In genomic region chr4:142314686-142315085, GRCh38 we compare ENCODE assay signal across 17 cellular contexts.
DNase-seq lines count a peak whose midpoint lies in the region; ATAC-seq and TF ChIP-seq lines count a peak whose summit lies in the region.
"Had no signal": no experiment of that assay in that cellular context is flagged by ENCODE, and none has a peak within 500 bp of the region (broad histone marks: within the 10 kb centered on the region; RNA-seq: fewer than 3 reads in every experiment).

No MANE protein-coding gene starts in this region.

- H3K36me3 ChIP-seq in naive thymus-derived CD4-positive, alpha-beta T cell (ENCODE audit: control insufficient read depth in 2 of 3, insufficient read depth in 3 of 3, low read length in 3 of 3) = peaks cover 0 to 16% (median 10%) of the 10 kb centered on the region in 3 experiments
- H3K36me3 ChIP-seq: sigmoid colon had no signal

- no TSS peak for BruUV-seq in Calu3 (replicated peaks; lab: Mats Ljungman, UMichigan)

- intact Hi-C loops in activated CD4-positive, alpha-beta T cell treated with anti-CD3 and anti-CD28 coated beads, Interleukin-2, amount 10 ng/mL, durations not matched to agents 24 days and 14 days (cut with micrococcal nuclease) = no loop called here
- intact Hi-C loops in Calu3 (cut with micrococcal nuclease; ENCODE audit: unreplicated experiment) = no loop called here
- intact Hi-C loops in naive thymus-derived CD4-positive, alpha-beta T cell (cut with micrococcal nuclease) = loop anchor here in 1 of 2 donors (1.0 to 2.0 kb wide), 2 partner anchors 11 to 16 kb away; no protein-coding TSS in a partner anchor

- DNase-seq in activated CD4-positive, alpha-beta T cell treated with anti-CD3 and anti-CD28 coated beads, Interleukin-2, amount 10 ng/mL, durations not matched to agents 24 days and 14 days = peak; percentile 46
- DNase-seq in activated CD4-positive, alpha-beta T cell treated with anti-CD3 and anti-CD28 coated beads, Interleukin-2, amount 50 U/mL, for 1 hour = no peak
- DNase-seq in Calu3 = peak; percentile 47
- no peak for DNase-seq in naive thymus-derived CD4-positive, alpha-beta T cell
- DNase-seq: activated CD8-positive, alpha-beta memory T cell treated with anti-CD3 and anti-CD28 coated beads, Interleukin-2, amount 50 U/mL, for 4 hours; CD8-positive, alpha-beta T cell; left ventricle myocardium superior; NCI-H1694; NCI-H446; PC-3; sigmoid colon; stimulated activated CD4-positive, alpha-beta T cell treated with anti-CD3 and anti-CD28 coated beads, Interleukin-2, amount 100 ng/mL, for 24 hours; stimulated activated naive CD8-positive, alpha-beta T cell treated with anti-CD3 and anti-CD28 coated beads, Interleukin-15, amount 100 ng/mL, for 72 hours had no signal

- no peak overlapping the region for H3K27ac Mint-ChIP-seq in activated CD4-positive, alpha-beta T cell treated with anti-CD3 and anti-CD28 coated beads, Interleukin-2, amount 10 ng/mL, durations not matched to agents 24 days and 14 days
- peak overlapping the region; percentile 60 for H3K27ac Mint-ChIP-seq in Calu3 (ENCODE audit: unreplicated experiment)
- peak overlapping the region; percentile 59 for H3K27ac Mint-ChIP-seq in activated T-helper 17 cell treated with anti-CD3 and anti-CD28 coated beads, Interleukin-2, amount 50 U/mL, for 72 hours
- H3K27ac Mint-ChIP-seq in naive thymus-derived CD4-positive, alpha-beta T cell = peak overlapping the region in 6 of 9 donors; percentile 38 to 87 (median 70)
- H3K27ac Mint-ChIP-seq in stimulated activated memory B cell treated with anti-CD40 and anti-IgM and Interleukin-4, amounts not matched to agents 10 μg/mL and 1 μg/mL and 100 μg/mL, for 72 hours = no peak overlapping the region

- no peaks in the 10 kb centered on the region for H3K27me3 ChIP-seq in naive thymus-derived CD4-positive, alpha-beta T cell (ENCODE audit: control insufficient read depth in 2 of 2, insufficient read depth in 2 of 2, low read length in 2 of 2)
- H3K27me3 ChIP-seq: sigmoid colon had no signal

- H3K4me3 Mint-ChIP-seq in activated CD4-positive, alpha-beta T cell treated with anti-CD3 and anti-CD28 coated beads, Interleukin-2, amount 10 ng/mL, durations not matched to agents 24 days and 14 days = no peak overlapping the region
- peak overlapping the region; percentile 39 for H3K4me3 Mint-ChIP-seq in Calu3 (ENCODE audit: low read depth, unreplicated experiment)
- peak overlapping the region; percentile 53 for H3K4me3 Mint-ChIP-seq in activated T-helper 17 cell treated with anti-CD3 and anti-CD28 coated beads, Interleukin-2, amount 50 U/mL, for 72 hours
- H3K4me3 Mint-ChIP-seq in naive thymus-derived CD4-positive, alpha-beta T cell = peak overlapping the region in 9 of 10 donors; percentile 48 to 72 (median 61)
- no peak overlapping the region for H3K4me3 Mint-ChIP-seq in stimulated activated memory B cell treated with anti-CD40 and anti-IgM and Interleukin-4, amounts not matched to agents 10 μg/mL and 1 μg/mL and 100 μg/mL, for 72 hours
- H3K4me3 Mint-ChIP-seq: CD8-positive, alpha-beta T cell; stimulated activated naive CD8-positive, alpha-beta T cell treated with anti-CD3 and anti-CD28 coated beads, Interleukin-15, amount 100 ng/mL, for 72 hours had no signal

- H3K4me3 ChIP-seq in naive thymus-derived CD4-positive, alpha-beta T cell (ENCODE audit: low read length) = no peak overlapping the region
- H3K4me3 ChIP-seq: sigmoid colon had no signal

- TF ChIP-seq CTCF in Calu3 (IDR thresholded peaks at IDR 0.05; ENCODE audit: unreplicated experiment) = no peak

- CTCF ChIA-PET in Calu3 (lab: Charles Lee) = interaction anchor here (0.6 to 1.0 kb wide), 3 partner anchors 22 to 69 kb away, joined by 3 to 7 read pairs (median 3); no protein-coding TSS in a partner anchor
- CTCF ChIA-PET in naive thymus-derived CD4-positive, alpha-beta T cell (lab: Charles Lee) = interaction anchor here (0.7 to 1.6 kb wide), 3 partner anchors 31 to 550 kb away, joined by 3 to 5 read pairs (median 3); no protein-coding TSS in a partner anchor

- H3K27ac ChIP-seq in naive thymus-derived CD4-positive, alpha-beta T cell (ENCODE audit: low read depth, low read length) = no peak overlapping the region
- H3K27ac ChIP-seq: sigmoid colon had no signal

- ATAC-seq in activated T-helper 17 cell treated with anti-CD3 and anti-CD28 coated beads, Interleukin-2, amount 50 U/mL, for 72 hours (replicated peaks) = no peak
- no peak for ATAC-seq in naive thymus-derived CD4-positive, alpha-beta T cell
- no peak for ATAC-seq in stimulated activated memory B cell treated with anti-CD40 and anti-IgM and Interleukin-4, amounts not matched to agents 10 μg/mL and 1 μg/mL and 100 μg/mL, for 72 hours
- ATAC-seq in HG02623 (IDR thresholded peaks at IDR 0.05; ENCODE audit: unreplicated experiment) (no peak), HG02571 (IDR thresholded peaks at IDR 0.05; ENCODE audit: unreplicated experiment) (no peak)
- ATAC-seq: CD8-positive, alpha-beta T cell; left ventricle myocardium superior; PC-3; stimulated activated naive CD8-positive, alpha-beta T cell treated with anti-CD3 and anti-CD28 coated beads, Interleukin-15, amount 100 ng/mL, for 72 hours had no signal

- H3K27me3 Mint-ChIP-seq in activated CD4-positive, alpha-beta T cell treated with anti-CD3 and anti-CD28 coated beads, Interleukin-2, amount 10 ng/mL, durations not matched to agents 24 days and 14 days = no peaks in the 10 kb centered on the region
- no peaks in the 10 kb centered on the region for H3K27me3 Mint-ChIP-seq in Calu3 (ENCODE audit: unreplicated experiment)
- H3K27me3 Mint-ChIP-seq in activated T-helper 17 cell treated with anti-CD3 and anti-CD28 coated beads, Interleukin-2, amount 50 U/mL, for 72 hours = no peaks in the 10 kb centered on the region
- no peaks in the 10 kb centered on the region for H3K27me3 Mint-ChIP-seq in naive thymus-derived CD4-positive, alpha-beta T cell
- no peaks in the 10 kb centered on the region for H3K27me3 Mint-ChIP-seq in stimulated activated memory B cell treated with anti-CD40 and anti-IgM and Interleukin-4, amounts not matched to agents 10 μg/mL and 1 μg/mL and 100 μg/mL, for 72 hours
- H3K27me3 Mint-ChIP-seq: stimulated activated naive CD8-positive, alpha-beta T cell treated with anti-CD3 and anti-CD28 coated beads, Interleukin-15, amount 100 ng/mL, for 72 hours had no signal

- peaks cover 32% of the 10 kb centered on the region for H3K36me3 Mint-ChIP-seq in activated CD4-positive, alpha-beta T cell treated with anti-CD3 and anti-CD28 coated beads, Interleukin-2, amount 10 ng/mL, durations not matched to agents 24 days and 14 days (ENCODE audit: low read depth)
- H3K36me3 Mint-ChIP-seq in Calu3 (ENCODE audit: insufficient read depth, unreplicated experiment) = peaks cover 23% of the 10 kb centered on the region
- H3K36me3 Mint-ChIP-seq in activated T-helper 17 cell treated with anti-CD3 and anti-CD28 coated beads, Interleukin-2, amount 50 U/mL, for 72 hours (ENCODE audit: low read depth) = peaks cover 86% of the 10 kb centered on the region
- H3K36me3 Mint-ChIP-seq in naive thymus-derived CD4-positive, alpha-beta T cell = peaks cover 8 to 68% (median 50%) of the 10 kb centered on the region in 5 donors
- H3K36me3 Mint-ChIP-seq in stimulated activated memory B cell treated with anti-CD40 and anti-IgM and Interleukin-4, amounts not matched to agents 10 μg/mL and 1 μg/mL and 100 μg/mL, for 72 hours = no peaks in the 10 kb centered on the region

- no peaks in the 10 kb centered on the region for H3K9me3 Mint-ChIP-seq in activated CD4-positive, alpha-beta T cell treated with anti-CD3 and anti-CD28 coated beads, Interleukin-2, amount 10 ng/mL, durations not matched to agents 24 days and 14 days
- H3K9me3 Mint-ChIP-seq in Calu3 (ENCODE audit: low read depth, unreplicated experiment) = no peaks in the 10 kb centered on the region
- H3K9me3 Mint-ChIP-seq in activated T-helper 17 cell treated with anti-CD3 and anti-CD28 coated beads, Interleukin-2, amount 50 U/mL, for 72 hours = no peaks in the 10 kb centered on the region
- H3K9me3 Mint-ChIP-seq in naive thymus-derived CD4-positive, alpha-beta T cell = peaks cover 0 to 5% (median 0%) of the 10 kb centered on the region in 11 donors
- H3K9me3 Mint-ChIP-seq in stimulated activated memory B cell treated with anti-CD40 and anti-IgM and Interleukin-4, amounts not matched to agents 10 μg/mL and 1 μg/mL and 100 μg/mL, for 72 hours = peaks cover 3% of the 10 kb centered on the region
- H3K9me3 Mint-ChIP-seq: CD8-positive, alpha-beta T cell; stimulated activated naive CD8-positive, alpha-beta T cell treated with anti-CD3 and anti-CD28 coated beads, Interleukin-15, amount 100 ng/mL, for 72 hours had no signal

- peaks cover 17 to 43% of the 10 kb centered on the region in 2 donors for H3K4me1 ChIP-seq in naive thymus-derived CD4-positive, alpha-beta T cell (ENCODE audit: control insufficient read depth in 2 of 2, insufficient read depth in 2 of 2, low read length in 2 of 2)
- H3K4me1 ChIP-seq: sigmoid colon had no signal

- POLR2A ChIA-PET in naive thymus-derived CD4-positive, alpha-beta T cell (lab: Charles Lee) = interaction anchor here (0.6 to 0.8 kb wide), 2 partner anchors 11 to 85 kb away, joined by 3 read pairs; no protein-coding TSS in a partner anchor

- peaks cover 36% of the 10 kb centered on the region for H3K4me1 Mint-ChIP-seq in activated CD4-positive, alpha-beta T cell treated with anti-CD3 and anti-CD28 coated beads, Interleukin-2, amount 10 ng/mL, durations not matched to agents 24 days and 14 days
- H3K4me1 Mint-ChIP-seq in Calu3 (ENCODE audit: low read depth, unreplicated experiment) = peaks cover 40% of the 10 kb centered on the region
- peaks cover 50% of the 10 kb centered on the region for H3K4me1 Mint-ChIP-seq in activated T-helper 17 cell treated with anti-CD3 and anti-CD28 coated beads, Interleukin-2, amount 50 U/mL, for 72 hours
- peaks cover 36 to 93% (median 79%) of the 10 kb centered on the region in 7 donors for H3K4me1 Mint-ChIP-seq in naive thymus-derived CD4-positive, alpha-beta T cell
- no peaks in the 10 kb centered on the region for H3K4me1 Mint-ChIP-seq in stimulated activated memory B cell treated with anti-CD40 and anti-IgM and Interleukin-4, amounts not matched to agents 10 μg/mL and 1 μg/mL and 100 μg/mL, for 72 hours

- no peaks in the 10 kb centered on the region for H3K9me3 ChIP-seq in naive thymus-derived CD4-positive, alpha-beta T cell (ENCODE audit: control insufficient read depth in 2 of 3, low read length in 3 of 3)
- H3K9me3 ChIP-seq: sigmoid colon had no signal

Comparison
In these comparisons a context has a peak if more than half of its experiments do, and no peak if none do; other contexts are left out.
1. DNase-seq: peak in activated CD4-positive, alpha-beta T cell treated with anti-CD3 and anti-CD28 coated beads, Interleukin-2, amount 10 ng/mL, durations not matched to agents 24 days and 14 days (single experiment) and Calu3 (single experiment); none in activated CD4-positive, alpha-beta T cell treated with anti-CD3 and anti-CD28 coated beads, Interleukin-2, amount 50 U/mL, for 1 hour (single experiment) and naive thymus-derived CD4-positive, alpha-beta T cell (0 of 9).
2. H3K27ac Mint-ChIP-seq: peak in Calu3 (single experiment), activated T-helper 17 cell treated with anti-CD3 and anti-CD28 coated beads, Interleukin-2, amount 50 U/mL, for 72 hours (single experiment) and naive thymus-derived CD4-positive, alpha-beta T cell (6 of 9); none in activated CD4-positive, alpha-beta T cell treated with anti-CD3 and anti-CD28 coated beads, Interleukin-2, amount 10 ng/mL, durations not matched to agents 24 days and 14 days (single experiment) and stimulated activated memory B cell treated with anti-CD40 and anti-IgM and Interleukin-4, amounts not matched to agents 10 μg/mL and 1 μg/mL and 100 μg/mL, for 72 hours (single experiment).
3. H3K4me3 Mint-ChIP-seq: peak in Calu3 (single experiment), activated T-helper 17 cell treated with anti-CD3 and anti-CD28 coated beads, Interleukin-2, amount 50 U/mL, for 72 hours (single experiment) and naive thymus-derived CD4-positive, alpha-beta T cell (9 of 10); none in activated CD4-positive, alpha-beta T cell treated with anti-CD3 and anti-CD28 coated beads, Interleukin-2, amount 10 ng/mL, durations not matched to agents 24 days and 14 days (single experiment) and stimulated activated memory B cell treated with anti-CD40 and anti-IgM and Interleukin-4, amounts not matched to agents 10 μg/mL and 1 μg/mL and 100 μg/mL, for 72 hours (single experiment).